Comparison of ENCODE assay signal across 9 cellular contexts in the genomic region with DNA sequence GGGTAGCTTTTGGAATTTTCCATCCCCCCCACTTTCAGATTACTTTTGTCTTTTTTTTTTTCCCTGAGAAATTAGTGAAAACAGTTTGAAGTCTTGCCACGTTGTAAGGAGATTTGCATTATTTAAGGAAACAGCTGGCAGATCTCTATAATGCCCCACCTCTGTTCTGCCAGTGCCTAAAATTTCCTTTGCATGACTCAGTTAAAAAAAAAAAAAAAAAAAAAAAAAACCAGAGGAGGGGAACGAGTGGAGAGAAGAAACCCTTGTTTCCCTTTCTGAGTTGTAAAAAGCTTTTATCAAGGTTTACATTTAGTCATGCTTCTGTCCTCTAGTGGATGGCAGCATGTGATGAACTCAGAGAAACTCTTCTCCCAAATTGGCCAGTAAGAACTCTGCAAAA. TPM values are rescaled to one million over a fixed set of nuclear protein-coding genes. Genes with fewer than 3 reads are reported as not detected.
DNase-seq lines count a peak whose midpoint lies in the region; ATAC-seq, FAIRE-seq and TF ChIP-seq lines count a peak whose summit lies in the region.
"Had no signal": no experiment of that assay in that cellular context is flagged by ENCODE, and none has a peak within 500 bp of the region (broad histone marks: within the 10 kb centered on the region; RNA-seq: fewer than 3 reads in every experiment).

No MANE protein-coding gene starts in this region.

- peaks cover 45% of the 10 kb centered on the region for H3K4me1 ChIP-seq in HUES48 (ENCODE audit: control insufficient read depth, insufficient read depth, low read length)
- H3K4me1 ChIP-seq in left lung: peaks cover 7 to 17% of the 10 kb centered on the region in 2 donors

- H3K9ac ChIP-seq in HUES48 (ENCODE audit: low read depth, low read length): no peak overlapping the region

- H3K9me3 ChIP-seq in HUES48 (ENCODE audit: control insufficient read depth, insufficient read depth, low read length): no peaks in the 10 kb centered on the region
- H3K9me3 ChIP-seq in left lung: no peaks in the 10 kb centered on the region

- ATAC-seq in left lung (peak; percentile 61), GM19023 (IDR thresholded peaks at IDR 0.05; ENCODE audit: unreplicated experiment) (no peak)

- peak overlapping the region; percentile 74 for H3K27ac ChIP-seq in HUES48 (ENCODE audit: low read depth, low read length)
- peak overlapping the region; percentile 14 to 69 for H3K27ac ChIP-seq in left lung

- DNase-seq in AG08395 (ENCODE audit: low spot score) (peak; percentile 41), bronchial epithelial cell (ENCODE audit: low read depth) (peak; percentile 76), left lung (no peak), NCI-H345 treated with DMSO at 0.1 percent for 48 hours (lab: John Stamatoyannopoulos, UW; ENCODE audit: unreplicated experiment) (no peak), GM19238 (ENCODE audit: insufficient read length, low spot score) (no peak), D341Med (ENCODE audit: low spot score) (no peak)
- DNase-seq: activated CD4-positive, alpha-beta T cell treated with anti-CD3 and anti-CD28 coated beads, Interleukin-2, amount 50 U/mL, for 48 hours had no signal

- intact Hi-C loops in left lung (cut with DNase I): no loop called here

- H3K27me3 ChIP-seq in HUES48 (ENCODE audit: control insufficient read depth, insufficient read depth, low read length): no peaks in the 10 kb centered on the region
- H3K27me3 ChIP-seq in bronchial epithelial cell (ENCODE audit: control insufficient read depth, insufficient read depth, low read length): no peaks in the 10 kb centered on the region
- H3K27me3 ChIP-seq in left lung: no peaks in the 10 kb centered on the region

- H3K4me3 ChIP-seq in HUES48 (ENCODE audit: low read depth, low read length): no peak overlapping the region; the same call in 1 of the 2 replicates
- H3K4me3 ChIP-seq in bronchial epithelial cell (ENCODE audit: low read depth, low read length): no peak overlapping the region
- H3K4me3 ChIP-seq in left lung: no peak overlapping the region

- no peak for FAIRE-seq in bronchial epithelial cell (lab: Jason Lieb, UNC)

- no peaks in the 10 kb centered on the region for H3K36me3 ChIP-seq in HUES48 (ENCODE audit: control insufficient read depth, insufficient read depth, low read length)
- no peaks in the 10 kb centered on the region for H3K36me3 ChIP-seq in bronchial epithelial cell (ENCODE audit: control insufficient read depth, insufficient read depth, low read length)
- H3K36me3 ChIP-seq in left lung: no peaks in the 10 kb centered on the region

- TF ChIP-seq CTCF in bronchial epithelial cell (IDR thresholded peaks at IDR 0.05; ENCODE audit: insufficient read depth, low read length, severe bottlenecking) (no peak), left lung (IDR thresholded peaks at IDR 0.05) (no peak)

RNA-seq across cellular contexts. Expression of a gene that starts 33.5 kb away (rescaled TPM):
- total RNA-seq in bronchial epithelial cell (12.1 and 13.7 TPM in 2 replicates), left lung (10 to 100 TPM; 16.4 to 22.2 TPM)

Comparison
In these comparisons a context has a peak if more than half of its experiments do, and no peak if none do; other contexts are left out.
1. DNase-seq: peak in AG08395 (single experiment) and bronchial epithelial cell (single experiment); none in left lung (0 of 2), NCI-H345 treated with DMSO at 0.1 percent for 48 hours (single experiment), GM19238 (single experiment) and D341Med (single experiment).